In the genomic region with DNA sequence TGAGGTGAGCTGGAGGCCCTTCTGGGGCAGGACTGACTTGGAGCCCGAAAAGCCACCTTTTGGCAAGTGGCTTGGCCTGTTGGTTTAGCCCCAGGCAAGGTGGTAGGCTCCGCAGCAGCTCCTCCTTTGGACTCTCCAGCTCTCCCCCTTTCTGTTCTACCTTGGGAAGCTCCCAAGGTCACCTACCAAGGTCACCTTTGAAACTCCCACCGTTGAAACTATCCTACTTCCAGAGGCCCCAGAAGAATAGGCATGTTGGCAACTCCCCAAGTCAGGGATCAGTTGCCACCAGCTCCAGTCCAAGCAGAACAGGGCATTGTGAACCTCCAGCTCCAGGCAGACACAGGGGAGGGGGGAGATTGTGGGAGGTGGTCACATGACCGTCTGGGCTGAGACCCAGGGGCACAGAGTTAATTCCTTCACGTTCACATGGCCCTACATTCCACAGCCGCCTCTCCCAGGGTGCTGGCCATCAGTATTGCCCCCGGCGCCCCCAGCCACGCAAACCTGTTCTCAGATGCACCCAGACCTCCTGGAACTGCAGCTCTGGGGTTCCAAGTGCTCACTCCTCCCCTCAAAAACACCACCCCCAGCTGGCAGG, we compare ENCODE assay signal across 11 cellular contexts. TPM values are rescaled to one million over a fixed set of nuclear protein-coding genes. Genes with fewer than 3 reads are reported as not detected.
DNase-seq lines count a peak whose midpoint lies in the region; ATAC-seq and TF ChIP-seq lines count a peak whose summit lies in the region.
"Had no signal": no experiment of that assay in that cellular context is flagged by ENCODE, and none has a peak within 500 bp of the region (broad histone marks: within the 10 kb centered on the region; RNA-seq: fewer than 3 reads in every experiment).

No MANE protein-coding gene starts in this region.

- DNase-seq in AG08395 (ENCODE audit: low spot score), result peak; percentile 28
- peak; percentile 83 to 87 for DNase-seq in cardiac muscle cell (ENCODE audit: low read depth in 1 of 2, low spot score in 1 of 2)
- peak; percentile 27 for DNase-seq in occipital lobe (lab: John Stamatoyannopoulos, UW)
- DNase-seq in NCI-H1694 (lab: John Stamatoyannopoulos, UW), result no peak
- no peak for DNase-seq in stimulated activated naive CD8-positive, alpha-beta T cell treated with anti-CD3 and anti-CD28 coated beads, Interleukin-15, amount 100 ng/mL, for 72 hours
- no peak for DNase-seq in stimulated activated CD4-positive, alpha-beta T cell treated with anti-CD3 and anti-CD28 coated beads, Interleukin-4, amount 100 ng/mL, for 1 hour
- DNase-seq: ACHN; activated CD8-positive, alpha-beta T cell treated with anti-CD3 and anti-CD28 coated beads for 36 hours; SHP77 had no signal

- H3K4me3 ChIP-seq in cardiac muscle cell, result no peak overlapping the region

- H3K4me1 ChIP-seq in cardiac muscle cell (ENCODE audit: low read depth), result peaks cover 10% of the 10 kb centered on the region

- peak overlapping the region; percentile 10; the same call in 1 of the 2 replicates for H3K27ac ChIP-seq in VCaP
- H3K27ac ChIP-seq in cardiac muscle cell, result peak overlapping the region; percentile 89

- H3K27me3 ChIP-seq in cardiac muscle cell, result no peaks in the 10 kb centered on the region

- H3K9me3 ChIP-seq in cardiac muscle cell (ENCODE audit: low read depth), result no peaks in the 10 kb centered on the region

- no peak for ATAC-seq in GM18519 (IDR thresholded peaks at IDR 0.05; ENCODE audit: low FRiP score, unreplicated experiment)
- no peak for ATAC-seq in stimulated activated naive CD8-positive, alpha-beta T cell treated with anti-CD3 and anti-CD28 coated beads, Interleukin-15, amount 100 ng/mL, for 72 hours
- ATAC-seq: activated CD8-positive, alpha-beta T cell treated with anti-CD3 and anti-CD28 coated beads for 36 hours had no signal

- peaks cover 13% of the 10 kb centered on the region for H3K27me3 Mint-ChIP-seq in stimulated activated naive CD8-positive, alpha-beta T cell treated with anti-CD3 and anti-CD28 coated beads, Interleukin-15, amount 100 ng/mL, for 72 hours

- no peak overlapping the region for H3K4me3 Mint-ChIP-seq in stimulated activated naive CD8-positive, alpha-beta T cell treated with anti-CD3 and anti-CD28 coated beads, Interleukin-15, amount 100 ng/mL, for 72 hours
- H3K4me3 Mint-ChIP-seq: activated CD8-positive, alpha-beta T cell treated with anti-CD3 and anti-CD28 coated beads for 36 hours had no signal

- no peaks in the 10 kb centered on the region for H3K36me3 ChIP-seq in cardiac muscle cell

- no peaks in the 10 kb centered on the region for H3K9me3 Mint-ChIP-seq in stimulated activated naive CD8-positive, alpha-beta T cell treated with anti-CD3 and anti-CD28 coated beads, Interleukin-15, amount 100 ng/mL, for 72 hours
- H3K9me3 Mint-ChIP-seq: activated CD8-positive, alpha-beta T cell treated with anti-CD3 and anti-CD28 coated beads for 36 hours had no signal

- H3K27ac Mint-ChIP-seq in stimulated activated naive CD8-positive, alpha-beta T cell treated with anti-CD3 and anti-CD28 coated beads, Interleukin-15, amount 100 ng/mL, for 72 hours, result no peak overlapping the region
- H3K27ac Mint-ChIP-seq: activated CD8-positive, alpha-beta T cell treated with anti-CD3 and anti-CD28 coated beads for 36 hours had no signal

- TF ChIP-seq CTCF in VCaP (conservative IDR thresholded peaks at IDR 0.05) (no peak), cardiac muscle cell (IDR thresholded peaks at IDR 0.05; ENCODE audit: low read depth, low read length) (no peak)

- peaks cover 8% of the 10 kb centered on the region for H3K4me1 Mint-ChIP-seq in stimulated activated naive CD8-positive, alpha-beta T cell treated with anti-CD3 and anti-CD28 coated beads, Interleukin-15, amount 100 ng/mL, for 72 hours

RNA-seq across cellular contexts. Expression of a gene that starts 14.4 kb away (rescaled TPM):
- total RNA-seq in cardiac muscle cell (128 and 185 TPM in 2 replicates), occipital lobe (72.7 TPM)
- 43.7 and 88.2 TPM in 2 replicates for polyA plus RNA-seq in cardiac muscle cell

Comparison
In these comparisons a context has a peak if more than half of its experiments do, and no peak if none do; other contexts are left out.
1. DNase-seq: peak in AG08395 (single experiment), cardiac muscle cell (2 of 2) and occipital lobe (single experiment); none in NCI-H1694 (single experiment), stimulated activated naive CD8-positive, alpha-beta T cell treated with anti-CD3 and anti-CD28 coated beads, Interleukin-15, amount 100 ng/mL, for 72 hours (0 of 2) and stimulated activated CD4-positive, alpha-beta T cell treated with anti-CD3 and anti-CD28 coated beads, Interleukin-4, amount 100 ng/mL, for 1 hour (single experiment).